ENCODE assay signal across 1 cellular context in genomic region chr17:28765038-28765437, GRCh38.
TF ChIP-seq lines count a peak whose summit lies in the region.

No MANE protein-coding gene starts in this region.

TF ChIP-seq in GM23338, 12 proteins besides CTCF, POLR2A, EP300 and RAD21 (continued from another document):
- TF ChIP-seq, protein P1, sequence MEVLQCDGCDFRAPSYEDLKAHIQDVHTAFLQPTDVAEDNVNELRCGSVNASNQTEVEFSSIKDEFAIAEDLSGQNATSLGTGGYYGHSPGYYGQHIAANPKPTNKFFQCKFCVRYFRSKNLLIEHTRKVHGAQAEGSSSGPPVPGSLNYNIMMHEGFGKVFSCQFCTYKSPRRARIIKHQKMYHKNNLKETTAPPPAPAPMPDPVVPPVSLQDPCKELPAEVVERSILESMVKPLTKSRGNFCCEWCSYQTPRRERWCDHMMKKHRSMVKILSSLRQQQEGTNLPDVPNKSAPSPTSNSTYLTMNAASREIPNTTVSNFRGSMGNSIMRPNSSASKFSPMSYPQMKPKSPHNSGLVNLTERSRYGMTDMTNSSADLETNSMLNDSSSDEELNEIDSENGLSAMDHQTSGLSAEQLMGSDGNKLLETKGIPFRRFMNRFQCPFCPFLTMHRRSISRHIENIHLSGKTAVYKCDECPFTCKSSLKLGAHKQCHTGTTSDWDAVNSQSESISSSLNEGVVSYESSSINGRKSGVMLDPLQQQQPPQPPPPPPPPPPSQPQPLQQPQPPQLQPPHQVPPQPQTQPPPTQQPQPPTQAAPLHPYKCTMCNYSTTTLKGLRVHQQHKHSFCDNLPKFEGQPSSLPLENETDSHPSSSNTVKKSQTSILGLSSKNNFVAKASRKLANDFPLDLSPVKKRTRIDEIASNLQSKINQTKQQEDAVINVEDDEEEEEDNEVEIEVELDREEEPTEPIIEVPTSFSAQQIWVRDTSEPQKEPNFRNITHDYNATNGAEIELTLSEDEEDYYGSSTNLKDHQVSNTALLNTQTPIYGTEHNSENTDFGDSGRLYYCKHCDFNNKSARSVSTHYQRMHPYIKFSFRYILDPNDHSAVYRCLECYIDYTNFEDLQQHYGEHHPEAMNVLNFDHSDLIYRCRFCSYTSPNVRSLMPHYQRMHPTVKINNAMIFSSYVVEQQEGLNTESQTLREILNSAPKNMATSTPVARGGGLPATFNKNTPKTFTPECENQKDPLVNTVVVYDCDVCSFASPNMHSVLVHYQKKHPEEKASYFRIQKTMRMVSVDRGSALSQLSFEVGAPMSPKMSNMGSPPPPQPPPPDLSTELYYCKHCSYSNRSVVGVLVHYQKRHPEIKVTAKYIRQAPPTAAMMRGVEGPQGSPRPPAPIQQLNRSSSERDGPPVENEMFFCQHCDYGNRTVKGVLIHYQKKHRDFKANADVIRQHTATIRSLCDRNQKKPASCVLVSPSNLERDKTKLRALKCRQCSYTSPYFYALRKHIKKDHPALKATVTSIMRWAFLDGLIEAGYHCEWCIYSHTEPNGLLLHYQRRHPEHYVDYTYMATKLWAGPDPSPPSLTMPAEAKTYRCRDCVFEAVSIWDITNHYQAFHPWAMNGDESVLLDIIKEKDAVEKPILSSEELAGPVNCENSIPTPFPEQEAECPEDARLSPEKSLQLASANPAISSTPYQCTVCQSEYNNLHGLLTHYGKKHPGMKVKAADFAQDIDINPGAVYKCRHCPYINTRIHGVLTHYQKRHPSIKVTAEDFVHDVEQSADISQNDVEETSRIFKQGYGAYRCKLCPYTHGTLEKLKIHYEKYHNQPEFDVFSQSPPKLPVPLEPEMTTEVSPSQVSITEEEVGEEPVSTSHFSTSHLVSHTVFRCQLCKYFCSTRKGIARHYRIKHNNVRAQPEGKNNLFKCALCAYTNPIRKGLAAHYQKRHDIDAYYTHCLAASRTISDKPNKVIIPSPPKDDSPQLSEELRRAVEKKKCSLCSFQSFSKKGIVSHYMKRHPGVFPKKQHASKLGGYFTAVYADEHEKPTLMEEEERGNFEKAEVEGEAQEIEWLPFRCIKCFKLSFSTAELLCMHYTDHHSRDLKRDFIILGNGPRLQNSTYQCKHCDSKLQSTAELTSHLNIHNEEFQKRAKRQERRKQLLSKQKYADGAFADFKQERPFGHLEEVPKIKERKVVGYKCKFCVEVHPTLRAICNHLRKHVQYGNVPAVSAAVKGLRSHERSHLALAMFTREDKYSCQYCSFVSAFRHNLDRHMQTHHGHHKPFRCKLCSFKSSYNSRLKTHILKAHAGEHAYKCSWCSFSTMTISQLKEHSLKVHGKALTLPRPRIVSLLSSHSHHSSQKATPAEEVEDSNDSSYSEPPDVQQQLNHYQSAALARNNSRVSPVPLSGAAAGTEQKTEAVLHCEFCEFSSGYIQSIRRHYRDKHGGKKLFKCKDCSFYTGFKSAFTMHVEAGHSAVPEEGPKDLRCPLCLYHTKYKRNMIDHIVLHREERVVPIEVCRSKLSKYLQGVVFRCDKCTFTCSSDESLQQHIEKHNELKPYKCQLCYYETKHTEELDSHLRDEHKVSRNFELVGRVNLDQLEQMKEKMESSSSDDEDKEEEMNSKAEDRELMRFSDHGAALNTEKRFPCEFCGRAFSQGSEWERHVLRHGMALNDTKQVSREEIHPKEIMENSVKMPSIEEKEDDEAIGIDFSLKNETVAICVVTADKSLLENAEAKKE (CRISPR knock-in tag; IDR thresholded peaks at IDR 0.05) = no peak
- TF ChIP-seq, protein P2, sequence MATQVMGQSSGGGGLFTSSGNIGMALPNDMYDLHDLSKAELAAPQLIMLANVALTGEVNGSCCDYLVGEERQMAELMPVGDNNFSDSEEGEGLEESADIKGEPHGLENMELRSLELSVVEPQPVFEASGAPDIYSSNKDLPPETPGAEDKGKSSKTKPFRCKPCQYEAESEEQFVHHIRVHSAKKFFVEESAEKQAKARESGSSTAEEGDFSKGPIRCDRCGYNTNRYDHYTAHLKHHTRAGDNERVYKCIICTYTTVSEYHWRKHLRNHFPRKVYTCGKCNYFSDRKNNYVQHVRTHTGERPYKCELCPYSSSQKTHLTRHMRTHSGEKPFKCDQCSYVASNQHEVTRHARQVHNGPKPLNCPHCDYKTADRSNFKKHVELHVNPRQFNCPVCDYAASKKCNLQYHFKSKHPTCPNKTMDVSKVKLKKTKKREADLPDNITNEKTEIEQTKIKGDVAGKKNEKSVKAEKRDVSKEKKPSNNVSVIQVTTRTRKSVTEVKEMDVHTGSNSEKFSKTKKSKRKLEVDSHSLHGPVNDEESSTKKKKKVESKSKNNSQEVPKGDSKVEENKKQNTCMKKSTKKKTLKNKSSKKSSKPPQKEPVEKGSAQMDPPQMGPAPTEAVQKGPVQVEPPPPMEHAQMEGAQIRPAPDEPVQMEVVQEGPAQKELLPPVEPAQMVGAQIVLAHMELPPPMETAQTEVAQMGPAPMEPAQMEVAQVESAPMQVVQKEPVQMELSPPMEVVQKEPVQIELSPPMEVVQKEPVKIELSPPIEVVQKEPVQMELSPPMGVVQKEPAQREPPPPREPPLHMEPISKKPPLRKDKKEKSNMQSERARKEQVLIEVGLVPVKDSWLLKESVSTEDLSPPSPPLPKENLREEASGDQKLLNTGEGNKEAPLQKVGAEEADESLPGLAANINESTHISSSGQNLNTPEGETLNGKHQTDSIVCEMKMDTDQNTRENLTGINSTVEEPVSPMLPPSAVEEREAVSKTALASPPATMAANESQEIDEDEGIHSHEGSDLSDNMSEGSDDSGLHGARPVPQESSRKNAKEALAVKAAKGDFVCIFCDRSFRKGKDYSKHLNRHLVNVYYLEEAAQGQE (IDR thresholded peaks at IDR 0.05; ENCODE audit: unreplicated experiment) = no peak
